ENCODE assay signal across 8 cellular contexts in the genomic region with DNA sequence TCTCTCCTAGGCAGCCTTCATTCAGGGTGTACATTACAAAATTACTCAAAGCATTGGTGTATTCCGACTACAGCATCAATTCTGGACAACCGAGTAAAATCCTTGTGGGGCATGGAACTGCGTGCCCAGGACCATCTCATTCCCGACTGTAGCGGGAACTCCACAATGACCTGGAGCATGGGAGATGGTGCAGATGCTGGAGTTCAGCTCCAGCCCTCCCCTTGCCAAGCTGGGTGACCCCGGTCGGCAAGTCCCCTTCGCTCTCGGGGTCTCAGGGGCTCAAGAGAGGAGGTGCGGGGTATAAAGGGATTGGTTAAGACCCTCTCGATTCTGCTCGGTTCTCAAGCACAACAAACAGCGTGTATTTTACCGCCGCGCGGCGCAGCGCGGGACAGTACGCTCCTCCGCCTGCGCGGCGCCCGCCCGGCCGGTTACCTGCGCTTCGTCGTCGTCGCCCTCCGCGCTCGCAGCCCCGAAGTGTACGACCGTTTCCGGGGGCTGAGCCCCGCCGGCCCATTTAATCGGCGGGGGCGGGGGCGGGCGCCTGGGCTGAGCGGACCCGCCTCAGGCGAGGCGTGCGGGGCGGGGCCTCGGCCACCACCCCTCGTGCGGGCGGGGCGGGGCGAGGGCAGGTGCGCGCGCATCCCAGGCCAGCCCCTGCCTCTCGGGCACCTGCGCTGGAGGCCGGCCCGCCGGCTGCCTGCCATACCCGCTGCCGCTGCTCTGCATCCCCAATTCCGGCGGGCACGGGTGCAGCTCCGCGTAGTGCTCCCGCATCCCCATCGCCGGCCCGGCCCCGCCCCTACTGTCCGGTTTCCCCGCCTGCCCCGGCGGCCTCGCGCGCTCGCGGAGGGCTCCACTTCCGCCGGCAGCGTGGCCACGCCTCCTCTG. TPM values are rescaled to one million over a fixed set of nuclear protein-coding genes. Genes with fewer than 3 reads are reported as not detected.
A peak's percentile ranks its signal among the peaks of the same experiment; 100 is the strongest.
DNase-seq lines count a peak whose midpoint lies in the region; ATAC-seq, FAIRE-seq and TF ChIP-seq lines count a peak whose summit lies in the region.

A gene (minus strand): TSS at position 493 of the 891 bp plus-strand sequence. CDS start 691 bp downstream, outside the sequence.

- no peak for TF ChIP-seq RAD21 in A549 (conservative IDR thresholded peaks at IDR 0.05 in 1 of 2, IDR thresholded peaks at IDR 0.05 in 1 of 2)

- POLR2A ChIA-PET in A549 (lab: Yijun Ruan, JAX) = interaction anchor here (0.6 kb wide), 2 partner anchors 20 to 102 kb away, joined by 4 read pairs; no protein-coding TSS in a partner anchor

- no peaks in the 10 kb centered on the region for H3K27me3 ChIP-seq in lung (ENCODE audit: control insufficient read depth, insufficient read depth)

- TF ChIP-seq EP300 in A549 (IDR thresholded peaks at IDR 0.05) = no peak

- TF ChIP-seq CTCF in A549 (IDR thresholded peaks at IDR 0.05) = no peak
- no peak for TF ChIP-seq CTCF in lung (IDR thresholded peaks at IDR 0.05; ENCODE audit: control extremely low read depth, extremely low read depth)

- 4% methylated on average over 13 of the region's 92 CpGs for WGBS in A549 (ENCODE audit: missing lambda C conversion rate)
- whole genome bisulfite sequencing in lung, 2 donors = 3 to 35% methylated on average over 28 to 92 of the region's 92 CpGs

- ATAC-seq in A549 (peak; percentile 8 to 22), HG03060 (IDR thresholded peaks at IDR 0.05; ENCODE audit: low read depth, unreplicated experiment) (peak; percentile 17), lung (ENCODE audit: insufficient read depth, low FRiP score) (peak; percentile 78)

- H3K27ac ChIP-seq in A549 = peak within 1 kb of the TSS; percentile 98 to 100
- H3K27ac ChIP-seq in lung (ENCODE audit: low read depth in 1 of 2, low read length in 1 of 2) = peak within 1 kb of the TSS; percentile 92 to 93

- H3K4me1 ChIP-seq in A549 = peaks cover 43% of the 10 kb centered on the region
- H3K4me1 ChIP-seq in lung (ENCODE audit: control insufficient read depth in 2 of 2, insufficient read depth in 2 of 2, low read length in 2 of 2) = peaks cover 0 to 4% of the 10 kb centered on the region in 2 donors

- FAIRE-seq in A549 (lab: Jason Lieb, UNC) = no peak

- TF ChIP-seq POLR2A in A549 (IDR thresholded peaks at IDR 0.05; ENCODE audit: low read length) = peak; percentile 92
- TF ChIP-seq POLR2A in GM18526 (IDR thresholded peaks at IDR 0.05; ENCODE audit: extremely low read depth, insufficient read length) = peak; percentile 59

- DNase-seq in A549 (ENCODE audit: low read depth in 1 of 2, low spot score in 1 of 2) (peak; percentile 65 to 86), NCI-H446 (lab: John Stamatoyannopoulos, UW) (peak; percentile 47 to 73), dermis blood vessel endothelial cell (peak; percentile 73), lung (ENCODE audit: low spot score) (peak; percentile 73)
- peak; percentile 82 for DNase-seq in activated CD4-positive, alpha-beta T cell treated with anti-CD3 and anti-CD28 coated beads for 48 hours
- DNase-seq in stimulated activated CD8-positive, alpha-beta memory T cell treated with anti-CD3 and anti-CD28 coated beads, Interleukin-12 subunit alpha, Interleukin-12 subunit beta, amount 100 ng/mL, for 1 hour (ENCODE audit: low read depth) = peak; percentile 50

- peak within 1 kb of the TSS; percentile 95 for H3K4me3 ChIP-seq in A549
- H3K4me3 ChIP-seq in lung = peak within 1 kb of the TSS; percentile 79

- H3K9me3 ChIP-seq in A549 (no peaks in the 10 kb centered on the region), lung (ENCODE audit: control insufficient read depth in 2 of 2, insufficient read depth in 1 of 2, low read length in 1 of 2) (peaks cover 0 to 7% of the 10 kb centered on the region in 2 donors)

- CTCF ChIA-PET in A549 (lab: Yijun Ruan, JAX) = interaction anchor here (1.2 to 7.5 kb wide), 2 partner anchors 14 to 202 kb away, joined by 3 to 55 read pairs; no protein-coding TSS in a partner anchor

- H3K36me3 ChIP-seq in lung (ENCODE audit: control insufficient read depth in 2 of 2, insufficient read depth in 2 of 2, low read length in 2 of 2) = no peaks in the 10 kb centered on the region

- peak within 1 kb of the TSS; percentile 96 for H3K4me2 ChIP-seq in A549

TF ChIP-seq in A549, 52 proteins besides CTCF, POLR2A, EP300 and RAD21 (continues in another document):
- TF ChIP-seq CEBPB (IDR thresholded peaks at IDR 0.05) = no peak
- TF ChIP-seq MAFK (IDR thresholded peaks at IDR 0.05; ENCODE audit: partially characterized antibody) = no peak
- TF ChIP-seq, protein P1, sequence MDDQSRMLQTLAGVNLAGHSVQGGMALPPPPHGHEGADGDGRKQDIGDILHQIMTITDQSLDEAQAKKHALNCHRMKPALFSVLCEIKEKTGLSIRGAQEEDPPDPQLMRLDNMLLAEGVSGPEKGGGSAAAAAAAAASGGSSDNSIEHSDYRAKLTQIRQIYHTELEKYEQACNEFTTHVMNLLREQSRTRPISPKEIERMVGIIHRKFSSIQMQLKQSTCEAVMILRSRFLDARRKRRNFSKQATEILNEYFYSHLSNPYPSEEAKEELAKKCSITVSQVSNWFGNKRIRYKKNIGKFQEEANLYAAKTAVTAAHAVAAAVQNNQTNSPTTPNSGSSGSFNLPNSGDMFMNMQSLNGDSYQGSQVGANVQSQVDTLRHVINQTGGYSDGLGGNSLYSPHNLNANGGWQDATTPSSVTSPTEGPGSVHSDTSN (IDR thresholded peaks at IDR 0.05) = peak; percentile 75
- no peak for TF ChIP-seq ESRRA (IDR thresholded peaks at IDR 0.05; ENCODE audit: borderline replicate concordance, low read length)
- no peak for TF ChIP-seq HDAC2 (IDR thresholded peaks at IDR 0.05)
- no peak for TF ChIP-seq EHF (CRISPR knock-in tag; IDR thresholded peaks at IDR 0.05)
- TF ChIP-seq BHLHE40 (IDR thresholded peaks at IDR 0.05; ENCODE audit: low read depth, low read length) = no peak
- TF ChIP-seq, protein P2, sequence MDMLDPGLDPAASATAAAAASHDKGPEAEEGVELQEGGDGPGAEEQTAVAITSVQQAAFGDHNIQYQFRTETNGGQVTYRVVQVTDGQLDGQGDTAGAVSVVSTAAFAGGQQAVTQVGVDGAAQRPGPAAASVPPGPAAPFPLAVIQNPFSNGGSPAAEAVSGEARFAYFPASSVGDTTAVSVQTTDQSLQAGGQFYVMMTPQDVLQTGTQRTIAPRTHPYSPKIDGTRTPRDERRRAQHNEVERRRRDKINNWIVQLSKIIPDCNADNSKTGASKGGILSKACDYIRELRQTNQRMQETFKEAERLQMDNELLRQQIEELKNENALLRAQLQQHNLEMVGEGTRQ (IDR thresholded peaks at IDR 0.05) = no peak
- TF ChIP-seq ZSCAN20 (CRISPR knock-in tag; IDR thresholded peaks at IDR 0.05) = no peak
- TF ChIP-seq, protein P3, sequence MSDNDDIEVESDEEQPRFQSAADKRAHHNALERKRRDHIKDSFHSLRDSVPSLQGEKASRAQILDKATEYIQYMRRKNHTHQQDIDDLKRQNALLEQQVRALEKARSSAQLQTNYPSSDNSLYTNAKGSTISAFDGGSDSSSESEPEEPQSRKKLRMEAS (IDR thresholded peaks at IDR 0.05) = peak; percentile 43; the same call in 1 of the 2 replicates
- TF ChIP-seq, protein P4, sequence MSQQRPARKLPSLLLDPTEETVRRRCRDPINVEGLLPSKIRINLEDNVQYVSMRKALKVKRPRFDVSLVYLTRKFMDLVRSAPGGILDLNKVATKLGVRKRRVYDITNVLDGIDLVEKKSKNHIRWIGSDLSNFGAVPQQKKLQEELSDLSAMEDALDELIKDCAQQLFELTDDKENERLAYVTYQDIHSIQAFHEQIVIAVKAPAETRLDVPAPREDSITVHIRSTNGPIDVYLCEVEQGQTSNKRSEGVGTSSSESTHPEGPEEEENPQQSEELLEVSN (IDR thresholded peaks at IDR 0.05; ENCODE audit: borderline replicate concordance, low read depth) = no peak
- no peak for TF ChIP-seq PHF8 (IDR thresholded peaks at IDR 0.05; ENCODE audit: borderline replicate concordance, low read depth)
- no peak for TF ChIP-seq FOXS1 (CRISPR knock-in tag; IDR thresholded peaks at IDR 0.05)
- TF ChIP-seq POLR2AphosphoS2 (conservative IDR thresholded peaks at IDR 0.05; ENCODE audit: low read length) = no peak
- TF ChIP-seq MYC (IDR thresholded peaks at IDR 0.05; ENCODE audit: borderline replicate concordance, low read length) = no peak
- no peak for TF ChIP-seq CHD2 (IDR thresholded peaks at IDR 0.05; ENCODE audit: low read length, partially characterized antibody)
- TF ChIP-seq HEYL (CRISPR knock-in tag; IDR thresholded peaks at IDR 0.05) = no peak
- TF ChIP-seq SREBF2 (IDR thresholded peaks at IDR 0.05) = no peak
- TF ChIP-seq NFE2L2 (conservative IDR thresholded peaks at IDR 0.05; ENCODE audit: low read length) = no peak
- no peak for TF ChIP-seq MAZ (IDR thresholded peaks at IDR 0.05; ENCODE audit: borderline replicate concordance, low read depth, low read length)
- no peak for TF ChIP-seq KDM5A (IDR thresholded peaks at IDR 0.05)
- no peak for TF ChIP-seq ZFP36 (IDR thresholded peaks at IDR 0.05; ENCODE audit: borderline replicate concordance, partially characterized antibody)
- TF ChIP-seq ZC3H11A (IDR thresholded peaks at IDR 0.05) = no peak
- TF ChIP-seq, protein P5, sequence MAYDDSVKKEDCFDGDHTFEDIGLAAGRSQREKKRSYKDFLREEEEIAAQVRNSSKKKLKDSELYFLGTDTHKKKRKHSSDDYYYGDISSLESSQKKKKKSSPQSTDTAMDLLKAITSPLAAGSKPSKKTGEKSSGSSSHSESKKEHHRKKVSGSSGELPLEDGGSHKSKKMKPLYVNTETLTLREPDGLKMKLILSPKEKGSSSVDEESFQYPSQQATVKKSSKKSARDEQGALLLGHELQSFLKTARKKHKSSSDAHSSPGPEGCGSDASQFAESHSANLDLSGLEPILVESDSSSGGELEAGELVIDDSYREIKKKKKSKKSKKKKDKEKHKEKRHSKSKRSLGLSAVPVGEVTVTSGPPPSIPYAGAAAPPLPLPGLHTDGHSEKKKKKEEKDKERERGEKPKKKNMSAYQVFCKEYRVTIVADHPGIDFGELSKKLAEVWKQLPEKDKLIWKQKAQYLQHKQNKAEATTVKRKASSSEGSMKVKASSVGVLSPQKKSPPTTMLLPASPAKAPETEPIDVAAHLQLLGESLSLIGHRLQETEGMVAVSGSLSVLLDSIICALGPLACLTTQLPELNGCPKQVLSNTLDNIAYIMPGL (CRISPR knock-in tag; IDR thresholded peaks at IDR 0.05; ENCODE audit: borderline replicate concordance) = no peak
- TF ChIP-seq TP53 (CRISPR knock-in tag; IDR thresholded peaks at IDR 0.05) = no peak

RNA-seq across cellular contexts. Expression of the gene that starts here (rescaled TPM):
- polyA plus RNA-seq in A549 (2011; rRNA removed) = 692 and 774 TPM in 2 replicates
- 1,222 and 1,527 TPM in 2 replicates for polyA plus RNA-seq in A549 (2012; cell fraction: cytosol; rRNA removed)
- polyA plus RNA-seq in A549 (2012; cell fraction: nucleus; rRNA removed) = 2,784 and 3,385 TPM in 2 replicates
- 1,409 to 1,481 TPM (median 1,465 TPM) in 3 replicates for polyA plus RNA-seq in A549 (2017; fragmentation: RNase III; extraction: RNeasy Plus Mini Kit Qiagen cat#74134 plus additional on column Dnase treatment)
- polyA minus RNA-seq in A549 (2011; rRNA and poly(A)+ RNA removed) = 756 and 969 TPM in 2 replicates
- 29.1 and 117 TPM in 2 replicates for total RNA-seq in dermis blood vessel endothelial cell
- total RNA-seq in lung = 100 to 1,000 TPM in 1 of 2 donors, 10 to 100 TPM in 1; 24.3 to 106 TPM
- polyA plus RNA-seq in lung = 10 to 100 TPM; 55.4 to 75.6 TPM

Comparison
In these comparisons a context has a peak if more than half of its experiments do, and no peak if none do; other contexts are left out.
1. Peak in every context shown above with its lines: DNase-seq, ATAC-seq, H3K4me3 ChIP-seq and H3K27ac ChIP-seq.
2. RNA of the gene that starts here (polyA plus RNA-seq): 692 to 3,385 TPM in A549; 55.4 to 75.6 TPM in lung; every median in the first group is over 4 times any median in the second.
3. ATAC-seq: peak in every context shown above with its lines; median percentile 78 in lung; 17 in HG03060; 15 in A549.